In genomic region chr2:42999391-42999811, GRCh38 we compare ENCODE assay signal across 20 cellular contexts.
DNase-seq lines count a peak whose midpoint lies in the region; ATAC-seq, FAIRE-seq and TF ChIP-seq lines count a peak whose summit lies in the region.
"Had no signal": no experiment of that assay in that cellular context is flagged by ENCODE, and none has a peak within 500 bp of the region (broad histone marks: within the 10 kb centered on the region; RNA-seq: fewer than 3 reads in every experiment).

No MANE protein-coding gene starts in this region.

- POLR2A ChIA-PET in HepG2 (lab: Yijun Ruan, JAX): interaction anchor here (0.6 to 24.4 kb wide), 5 partner anchors 10 to 223 kb away, joined by 3 to 555 read pairs (median 3); no protein-coding TSS in a partner anchor
- POLR2A ChIA-PET in CD8-positive, alpha-beta T cell (lab: Charles Lee): no interaction called here

- no peaks in the 10 kb centered on the region for H3F3A ChIP-seq in MM.1S (ENCODE audit: insufficient read depth, low read length)

- H3K27ac Mint-ChIP-seq in activated CD8-positive, alpha-beta memory T cell treated with anti-CD3 and anti-CD28 coated beads, Interleukin-2, amount 10 ng/mL, durations not matched to agents 7 days and 5 days: no peak overlapping the region
- H3K27ac Mint-ChIP-seq in CD8-positive, alpha-beta T cell: no peak overlapping the region
- H3K27ac Mint-ChIP-seq: activated naive CD4-positive, alpha-beta T cell treated with anti-CD3 and anti-CD28 coated beads, Interleukin-2, amount 50 U/mL, for 24 hours; CD8-positive, alpha-beta memory T cell; GM23338; stimulated activated effector memory CD8-positive, alpha-beta T cell treated with anti-CD3 and anti-CD28 coated beads, Interleukin-12 subunit alpha, Interleukin-12 subunit beta, amount 100 ng/mL, for 72 hours had no signal

- peaks cover 4% of the 10 kb centered on the region for H3K27me3 Mint-ChIP-seq in activated CD8-positive, alpha-beta memory T cell treated with anti-CD3 and anti-CD28 coated beads, Interleukin-2, amount 10 ng/mL, durations not matched to agents 7 days and 5 days
- no peaks in the 10 kb centered on the region for H3K27me3 Mint-ChIP-seq in CD8-positive, alpha-beta T cell (ENCODE audit: low read depth)
- H3K27me3 Mint-ChIP-seq: activated naive CD4-positive, alpha-beta T cell treated with anti-CD3 and anti-CD28 coated beads, Interleukin-2, amount 50 U/mL, for 24 hours; CD8-positive, alpha-beta memory T cell had no signal

- H3K4me2 ChIP-seq in HepG2 (ENCODE audit: low read depth, low read length) (no peak overlapping the region), MM.1S (ENCODE audit: low read depth, low read length) (no peak overlapping the region)
- H3K4me2 ChIP-seq: GM23338, KMS-11 had no signal

- H3K4me1 ChIP-seq in HepG2 (ENCODE audit: insufficient read depth, low read length) (peaks cover 57% of the 10 kb centered on the region), vagina (peaks cover 13% of the 10 kb centered on the region), MM.1S (ENCODE audit: low read length) (no peaks in the 10 kb centered on the region)
- no peaks in the 10 kb centered on the region for H3K4me1 ChIP-seq in CD8-positive, alpha-beta T cell (ENCODE audit: insufficient read depth, low read length)
- H3K4me1 ChIP-seq: parathyroid adenoma had no signal

- no peak overlapping the region for H3K4me3 Mint-ChIP-seq in activated CD8-positive, alpha-beta memory T cell treated with anti-CD3 and anti-CD28 coated beads, Interleukin-2, amount 10 ng/mL, durations not matched to agents 7 days and 5 days
- H3K4me3 Mint-ChIP-seq in CD8-positive, alpha-beta T cell: no peak overlapping the region
- H3K4me3 Mint-ChIP-seq: activated naive CD4-positive, alpha-beta T cell treated with anti-CD3 and anti-CD28 coated beads, Interleukin-2, amount 50 U/mL, for 24 hours; GM23338; stimulated activated effector memory CD8-positive, alpha-beta T cell treated with anti-CD3 and anti-CD28 coated beads, Interleukin-12 subunit alpha, Interleukin-12 subunit beta, amount 100 ng/mL, for 72 hours had no signal

- no peaks in the 10 kb centered on the region for H3K9me2 ChIP-seq in MM.1S (replicated peaks; ENCODE audit: insufficient read depth, low read length)

- no peaks in the 10 kb centered on the region for H3K9me3 Mint-ChIP-seq in activated CD8-positive, alpha-beta memory T cell treated with anti-CD3 and anti-CD28 coated beads, Interleukin-2, amount 10 ng/mL, durations not matched to agents 7 days and 5 days (ENCODE audit: low read depth)
- peaks cover 5% of the 10 kb centered on the region for H3K9me3 Mint-ChIP-seq in CD8-positive, alpha-beta T cell
- H3K9me3 Mint-ChIP-seq: activated naive CD4-positive, alpha-beta T cell treated with anti-CD3 and anti-CD28 coated beads, Interleukin-2, amount 50 U/mL, for 24 hours; stimulated activated effector memory CD8-positive, alpha-beta T cell treated with anti-CD3 and anti-CD28 coated beads, Interleukin-12 subunit alpha, Interleukin-12 subunit beta, amount 100 ng/mL, for 72 hours had no signal

- no peaks in the 10 kb centered on the region for H3K36me3 Mint-ChIP-seq in activated CD8-positive, alpha-beta memory T cell treated with anti-CD3 and anti-CD28 coated beads, Interleukin-2, amount 10 ng/mL, durations not matched to agents 7 days and 5 days
- no peaks in the 10 kb centered on the region for H3K36me3 Mint-ChIP-seq in CD8-positive, alpha-beta T cell
- H3K36me3 Mint-ChIP-seq: CD8-positive, alpha-beta memory T cell; stimulated activated effector memory CD8-positive, alpha-beta T cell treated with anti-CD3 and anti-CD28 coated beads, Interleukin-12 subunit alpha, Interleukin-12 subunit beta, amount 100 ng/mL, for 72 hours had no signal

- H4K20me1 ChIP-seq in HepG2 (ENCODE audit: insufficient read depth, low read length): no peaks in the 10 kb centered on the region
- no peaks in the 10 kb centered on the region for H4K20me1 ChIP-seq in MM.1S (ENCODE audit: insufficient read depth, low read length)

- no peaks in the 10 kb centered on the region for H3K36me3 ChIP-seq in bronchial epithelial cell (ENCODE audit: control insufficient read depth, insufficient read depth, low read length)
- no peaks in the 10 kb centered on the region for H3K36me3 ChIP-seq in HepG2 (replicated peaks in 1 of 2; ENCODE audit: control insufficient read depth in 1 of 2, insufficient read depth in 2 of 2, low read length in 2 of 2)
- no peaks in the 10 kb centered on the region for H3K36me3 ChIP-seq in vagina
- no peaks in the 10 kb centered on the region for H3K36me3 ChIP-seq in MM.1S (replicated peaks; ENCODE audit: insufficient read depth, low read length)
- no peaks in the 10 kb centered on the region for H3K36me3 ChIP-seq in CD8-positive, alpha-beta T cell (ENCODE audit: insufficient read depth, low read length)
- H3K36me3 ChIP-seq: SJSA1 had no signal

- TF ChIP-seq CTCF in bronchial epithelial cell (IDR thresholded peaks at IDR 0.05; ENCODE audit: insufficient read depth, low read length, severe bottlenecking) (no peak), HepG2 (CRISPR knock-in tag; IDR thresholded peaks at IDR 0.05) (no peak), vagina (IDR thresholded peaks at IDR 0.05) (no peak), MM.1S (IDR thresholded peaks at IDR 0.05; ENCODE audit: low read length) (no peak)
- TF ChIP-seq CTCF in CD8-positive, alpha-beta T cell (IDR thresholded peaks at IDR 0.05): no peak

- no peaks in the 10 kb centered on the region for H3K27me3 ChIP-seq in bronchial epithelial cell (ENCODE audit: control insufficient read depth, insufficient read depth, low read length)
- H3K27me3 ChIP-seq in HepG2 (ENCODE audit: control insufficient read depth in 1 of 2, insufficient read depth in 2 of 2, low read length in 2 of 2): no peaks in the 10 kb centered on the region
- H3K27me3 ChIP-seq in vagina: no peaks in the 10 kb centered on the region
- no peaks in the 10 kb centered on the region for H3K27me3 ChIP-seq in MM.1S (replicated peaks; ENCODE audit: insufficient read depth, low read length)
- no peaks in the 10 kb centered on the region for H3K27me3 ChIP-seq in CD8-positive, alpha-beta T cell (ENCODE audit: insufficient read depth, low read length)
- H3K27me3 ChIP-seq: SJSA1 had no signal

- WGBS in HepG2 (ENCODE audit: low lambda C conversion rate): 68% methylated on average over 5 of the region's 5 CpGs

- no peaks in the 10 kb centered on the region for H3K4me1 Mint-ChIP-seq in activated CD8-positive, alpha-beta memory T cell treated with anti-CD3 and anti-CD28 coated beads, Interleukin-2, amount 10 ng/mL, durations not matched to agents 7 days and 5 days
- H3K4me1 Mint-ChIP-seq in CD8-positive, alpha-beta T cell (ENCODE audit: low read depth): no peaks in the 10 kb centered on the region
- H3K4me1 Mint-ChIP-seq: activated naive CD4-positive, alpha-beta T cell treated with anti-CD3 and anti-CD28 coated beads, Interleukin-2, amount 50 U/mL, for 24 hours; CD8-positive, alpha-beta memory T cell; stimulated activated effector memory CD8-positive, alpha-beta T cell treated with anti-CD3 and anti-CD28 coated beads, Interleukin-12 subunit alpha, Interleukin-12 subunit beta, amount 100 ng/mL, for 72 hours had no signal

- no peak overlapping the region for H3K4me3 ChIP-seq in bronchial epithelial cell (ENCODE audit: low read depth, low read length)
- no peak overlapping the region for H3K4me3 ChIP-seq in HepG2 (replicated peaks in 1 of 3; ENCODE audit: insufficient read depth in 1 of 3, low read depth in 2 of 3, low read length in 3 of 3)
- H3K4me3 ChIP-seq in vagina: no peak overlapping the region
- H3K4me3 ChIP-seq in MM.1S (ENCODE audit: low read length): no peak overlapping the region
- no peak overlapping the region for H3K4me3 ChIP-seq in CD8-positive, alpha-beta T cell (ENCODE audit: low read depth, low read length)
- H3K4me3 ChIP-seq: GM23338, SJSA1 had no signal

- no peak for TF ChIP-seq RAD21 in HepG2 (CRISPR knock-in tag; IDR thresholded peaks at IDR 0.05)

- H2AFZ ChIP-seq in HepG2 (ENCODE audit: low read length) (no peak overlapping the region), MM.1S (ENCODE audit: low read length) (no peak overlapping the region)
- H2AFZ ChIP-seq: GM23338, parathyroid adenoma had no signal

- BruUV-seq in HepG2 (replicated peaks; lab: Mats Ljungman, UMichigan): no TSS peak

- no peak for FAIRE-seq in bronchial epithelial cell (lab: Jason Lieb, UNC)
- peak; percentile 23 for FAIRE-seq in HepG2 (lab: Jason Lieb, UNC)

- peak; percentile 12 for DNase-seq in activated CD8-positive, alpha-beta memory T cell treated with anti-CD3 and anti-CD28 coated beads, Interleukin-2, amount 50 U/mL, for 48 hours
- DNase-seq in activated CD8-positive, alpha-beta memory T cell treated with anti-CD3 and anti-CD28 coated beads, Interleukin-2, amount 10 ng/mL, durations not matched to agents 7 days and 5 days: no peak
- DNase-seq in bronchial epithelial cell (ENCODE audit: low read depth): peak; percentile 64
- peak; percentile 53 for DNase-seq in HepG2 (ENCODE audit: low spot score)
- DNase-seq in vagina (ENCODE audit: extremely low spot score in 2 of 2): no peak
- DNase-seq in MM.1S: no peak
- no peak for DNase-seq in CD8-positive, alpha-beta T cell
- DNase-seq: ACHN; activated CD4-positive, alpha-beta T cell treated with anti-CD3 and anti-CD28 coated beads for 48 hours; CD8-positive, alpha-beta memory T cell; effector memory CD4-positive, alpha-beta T cell; NCI-H1105; NCI-H446 treated with DMSO at 0.1 percent for 48 hours had no signal

- H3K9me3 ChIP-seq in HepG2 (ENCODE audit: low read length) (peaks cover 5% of the 10 kb centered on the region; the same call in 1 of the 2 replicates), vagina (no peaks in the 10 kb centered on the region), MM.1S (replicated peaks; ENCODE audit: insufficient read depth, low read length) (no peaks in the 10 kb centered on the region)
- H3K9me3 ChIP-seq in CD8-positive, alpha-beta T cell (ENCODE audit: low read length): no peaks in the 10 kb centered on the region
- H3K9me3 ChIP-seq: SJSA1 had no signal

- TF ChIP-seq EP300 in HepG2 (IDR thresholded peaks at IDR 0.05; ENCODE audit: low read depth in 2 of 2, low read length in 2 of 2) (peak in 1 of 2 experiments; percentile 55; a peak in 2 of 4 replicates), HepG2 (CRISPR knock-in tag; IDR thresholded peaks at IDR 0.05; ENCODE audit: borderline replicate concordance) (no peak)

- CTCF ChIA-PET in activated CD8-positive, alpha-beta memory T cell treated with anti-CD3 and anti-CD28 coated beads, Interleukin-2, amount 10 ng/mL, durations not matched to agents 7 days and 5 days (lab: Charles Lee): no interaction called here
- CTCF ChIA-PET in HepG2 (lab: Yijun Ruan, JAX; ENCODE audit: low intra/inter-chr PET ratio, low total read pairs): no interaction called here
- CTCF ChIA-PET in CD8-positive, alpha-beta T cell (lab: Charles Lee): no interaction called here

- in situ Hi-C loops in HepG2 (cut with HindIII; ENCODE audit: extremely low pct_ligation_motif_present, low pct_unique_long_range_greater_than_20kb): no loop called here

- ATAC-seq in activated CD8-positive, alpha-beta memory T cell treated with anti-CD3 and anti-CD28 coated beads, Interleukin-2, amount 10 ng/mL, durations not matched to agents 7 days and 5 days: no peak
- ATAC-seq in HepG2: peak; percentile 23
- no peak for ATAC-seq in HG02981 (IDR thresholded peaks at IDR 0.05; ENCODE audit: unreplicated experiment)
- ATAC-seq in CD8-positive, alpha-beta T cell: no peak
- ATAC-seq: stimulated activated effector memory CD8-positive, alpha-beta T cell treated with anti-CD3 and anti-CD28 coated beads, Interleukin-12 subunit alpha, Interleukin-12 subunit beta, amount 100 ng/mL, for 72 hours had no signal

- intact Hi-C loops in HepG2 (cut with micrococcal nuclease; ENCODE audit: unreplicated experiment) (no loop called here), vagina (cut with DNase I) (no loop called here)
- intact Hi-C loops in CD8-positive, alpha-beta T cell (cut with DNase I, micrococcal nuclease): no loop called here

- H3K79me2 ChIP-seq in HepG2 (ENCODE audit: insufficient read depth, low read length) (no peaks in the 10 kb centered on the region), MM.1S (ENCODE audit: low read length) (no peaks in the 10 kb centered on the region)
- H3K79me2 ChIP-seq: parathyroid adenoma had no signal

- TF ChIP-seq POLR2A in HepG2 (IDR thresholded peaks at IDR 0.05; ENCODE audit: insufficient read depth in 1 of 2, low read depth in 2 of 2, low read length in 2 of 2) (no peak), vagina (IDR thresholded peaks at IDR 0.05) (no peak)

- H3K27ac ChIP-seq in HepG2 (ENCODE audit: extremely low read length, insufficient read depth, low read length) (peak overlapping the region; percentile 25), vagina (peak overlapping the region; percentile 25), MM.1S (ENCODE audit: low read length) (no peak overlapping the region)
- H3K27ac ChIP-seq in CD8-positive, alpha-beta T cell (ENCODE audit: low read depth, low read length): no peak overlapping the region
- H3K27ac ChIP-seq: KMS-11, parathyroid adenoma, SJSA1 had no signal

- H3K9ac ChIP-seq in HepG2 (ENCODE audit: insufficient read depth, low read depth, low read length): no peak overlapping the region
- H3K9ac ChIP-seq in MM.1S (ENCODE audit: low read length): no peak overlapping the region
- H3K9ac ChIP-seq: KMS-11, parathyroid adenoma had no signal

Comparison
In these comparisons a context has a peak if more than half of its experiments do, and no peak if none do; other contexts are left out.
1. DNase-seq: peak in activated CD8-positive, alpha-beta memory T cell treated with anti-CD3 and anti-CD28 coated beads, Interleukin-2, amount 50 U/mL, for 48 hours (single experiment), bronchial epithelial cell (single experiment) and HepG2 (single experiment); none in activated CD8-positive, alpha-beta memory T cell treated with anti-CD3 and anti-CD28 coated beads, Interleukin-2, amount 10 ng/mL, durations not matched to agents 7 days and 5 days (single experiment), vagina (0 of 2), MM.1S (single experiment) and CD8-positive, alpha-beta T cell (0 of 7).
2. H3K27ac ChIP-seq: peak in HepG2 (single experiment) and vagina (single experiment); none in MM.1S (single experiment) and CD8-positive, alpha-beta T cell (single experiment).